8 cellular contexts compared by ENCODE assay signal in genomic region chrX:54043084-54043483, GRCh38. TPM values are rescaled to one million over a fixed set of nuclear protein-coding genes. Genes with fewer than 3 reads are reported as not detected.
DNase-seq lines count a peak whose midpoint lies in the region; ATAC-seq and TF ChIP-seq lines count a peak whose summit lies in the region.

No MANE protein-coding gene starts in this region.

- H2AK5ac ChIP-seq in trophoblast cell (ENCODE audit: low read length) = no peak overlapping the region

- H3K4ac ChIP-seq in trophoblast cell (ENCODE audit: low read depth, low read length) = peak overlapping the region; percentile 62

- WGBS in trophoblast cell (ENCODE audit: extremely low coverage, insufficient coverage, insufficient read length) = no CpG with 5 or more reads among the region's 9 CpGs

- peaks cover 24% of the 10 kb centered on the region for H3K79me2 ChIP-seq in DOHH2 (ENCODE audit: control insufficient read depth, low read length)
- peaks cover 35% of the 10 kb centered on the region for H3K79me2 ChIP-seq in PC-3 (ENCODE audit: low read length)
- H3K79me2 ChIP-seq in trophoblast cell (ENCODE audit: control insufficient read depth, insufficient read depth, low read length, poor library complexity) = peaks cover 6% of the 10 kb centered on the region

- DNase-seq in PC-3 = peak; percentile 2
- no peak for DNase-seq in epithelial cell of proximal tubule (ENCODE audit: low read depth)
- DNase-seq in trophoblast cell = no peak
- DNase-seq in RKO (ENCODE audit: low spot score) = no peak
- DNase-seq in mesenteric fat pad (ENCODE audit: low spot score) = no peak
- DNase-seq in LoVo (ENCODE audit: low spot score) = no peak
- DNase-seq in DMS53 (lab: John Stamatoyannopoulos, UW) = no peak

- H3K4me1 ChIP-seq in DOHH2 (ENCODE audit: control insufficient read depth, low read length) (peaks cover 19% of the 10 kb centered on the region), PC-3 (ENCODE audit: insufficient read depth, low read length) (peaks cover 24% of the 10 kb centered on the region), trophoblast cell (ENCODE audit: control insufficient read depth in 1 of 2, insufficient read depth in 2 of 2, low read length in 2 of 2) (peaks cover 2 to 3% of the 10 kb centered on the region in 2 experiments)

- CTCF ChIA-PET in PC-3 (lab: Charles Lee) = no interaction called here

- H3K4me3 ChIP-seq in DOHH2 (ENCODE audit: low read length) (peak overlapping the region; percentile 87), PC-3 (ENCODE audit: low read length) (peak overlapping the region; percentile 83), epithelial cell of proximal tubule (ENCODE audit: low read depth, low read length) (peak overlapping the region; percentile 79), trophoblast cell (ENCODE audit: low read depth, low read length) (peak overlapping the region; percentile 65)

- POLR2A ChIA-PET in PC-3 (lab: Charles Lee; ENCODE audit: unreplicated experiment) = interaction anchor here (0.6 kb wide), 3 partner anchors 106 to 818 kb away, joined by 3 to 7 read pairs (median 5); partner anchors contain the start of gene FAM120C

- H3K27me3 ChIP-seq in DOHH2 (ENCODE audit: control insufficient read depth, low read length) = no peaks in the 10 kb centered on the region
- H3K27me3 ChIP-seq in PC-3 (ENCODE audit: low read length) = no peaks in the 10 kb centered on the region
- H3K27me3 ChIP-seq in trophoblast cell (ENCODE audit: insufficient read depth, low read length) = no peaks in the 10 kb centered on the region

- H4K12ac ChIP-seq in trophoblast cell (ENCODE audit: low read depth, low read length) = no peak overlapping the region

- H3K27ac ChIP-seq in DOHH2 (ENCODE audit: low read depth, low read length) (peak overlapping the region; percentile 88), PC-3 (ENCODE audit: low read length) (peak overlapping the region; percentile 94; the same call in 1 of the 2 replicates), trophoblast cell (ENCODE audit: low read depth, low read length) (peak overlapping the region; percentile 91)

- H3K79me1 ChIP-seq in trophoblast cell (ENCODE audit: low read length) = peaks cover 10% of the 10 kb centered on the region

- TF ChIP-seq CTCF in DOHH2 (IDR thresholded peaks at IDR 0.05; ENCODE audit: low read depth, low read length, poor library complexity, severe bottlenecking) (no peak), PC-3 (conservative IDR thresholded peaks at IDR 0.05; ENCODE audit: low read depth, low read length) (no peak), epithelial cell of proximal tubule (conservative IDR thresholded peaks at IDR 0.05; ENCODE audit: low read depth, low read length) (no peak)

- H3K36me3 ChIP-seq in DOHH2 (ENCODE audit: control insufficient read depth, low read length) = peaks cover 20% of the 10 kb centered on the region
- peaks cover 11% of the 10 kb centered on the region for H3K36me3 ChIP-seq in PC-3 (ENCODE audit: low read depth, low read length)
- H3K36me3 ChIP-seq in trophoblast cell (ENCODE audit: control insufficient read depth in 1 of 2, insufficient read depth in 2 of 2, low read length in 2 of 2) = peaks cover 0 to 2% of the 10 kb centered on the region in 2 experiments

- peak overlapping the region; percentile 77 for H4K8ac ChIP-seq in trophoblast cell (ENCODE audit: low read depth, low read length)

- H2BK5ac ChIP-seq in trophoblast cell (ENCODE audit: low read depth, low read length, poor library complexity) = no peak overlapping the region

- H3K14ac ChIP-seq in trophoblast cell (ENCODE audit: low read length) = peak overlapping the region; percentile 66

- ATAC-seq in PC-3 = no peak

- peak overlapping the region; percentile 96 for H2AFZ ChIP-seq in PC-3 (ENCODE audit: low read length)
- no peak overlapping the region for H2AFZ ChIP-seq in trophoblast cell (ENCODE audit: insufficient read depth, low read length, poor library complexity)

- no peak overlapping the region for H3K23ac ChIP-seq in trophoblast cell (ENCODE audit: low read length)

- no peaks in the 10 kb centered on the region for H4K20me1 ChIP-seq in DOHH2 (ENCODE audit: control insufficient read depth, insufficient read depth, low read depth, low read length)
- no peaks in the 10 kb centered on the region for H4K20me1 ChIP-seq in PC-3 (ENCODE audit: low read length)

- intact Hi-C loops in PC-3 (cut with micrococcal nuclease) = loop anchor here (2.0 to 10.0 kb wide), 4 partner anchors 136 to 962 kb away; partner anchors contain the start of genes APEX2 and TSR2

- no peak overlapping the region for H3K18ac ChIP-seq in trophoblast cell (ENCODE audit: low read length)

- no peak overlapping the region for H2BK12ac ChIP-seq in trophoblast cell (ENCODE audit: low read length)

- H3K9me3 ChIP-seq in DOHH2 (ENCODE audit: control insufficient read depth, insufficient read depth, low read length) = no peaks in the 10 kb centered on the region
- H3K9me3 ChIP-seq in PC-3 (ENCODE audit: low read length) = no peaks in the 10 kb centered on the region
- H3K9me3 ChIP-seq in trophoblast cell (ENCODE audit: insufficient read depth, low read depth, low read length) = no peaks in the 10 kb centered on the region

- peak overlapping the region; percentile 47 for H4K91ac ChIP-seq in trophoblast cell (ENCODE audit: low read depth, low read length)

- H3F3A ChIP-seq in DOHH2 (ENCODE audit: control insufficient read depth, insufficient read depth) (0 out of 2 replicates have a peak, but pooled peaks cover 8% of the 10 kb centered on the region), PC-3 (ENCODE audit: low read length, unreplicated experiment) (no peaks in the 10 kb centered on the region)

- H2BK120ac ChIP-seq in trophoblast cell (ENCODE audit: insufficient read depth, low read length, poor library complexity) = peak overlapping the region; percentile 33

- no TSS peak for BruUV-seq in PC-3 (replicated peaks; lab: Mats Ljungman, UMichigan)

- H3K9me2 ChIP-seq in DOHH2 (replicated peaks; ENCODE audit: control insufficient read depth, low read length) (no peaks in the 10 kb centered on the region), PC-3 (replicated peaks; ENCODE audit: low read length) (no peaks in the 10 kb centered on the region)

- H3K4me2 ChIP-seq in DOHH2 (ENCODE audit: low read length) = peak overlapping the region; percentile 78
- peak overlapping the region; percentile 87 for H3K4me2 ChIP-seq in PC-3 (ENCODE audit: low read length)
- H3K4me2 ChIP-seq in trophoblast cell (ENCODE audit: low read length) = peak overlapping the region; percentile 97

- H3K9ac ChIP-seq in PC-3 (ENCODE audit: low read length) (peak overlapping the region; percentile 97), trophoblast cell (ENCODE audit: low read length) (peak overlapping the region; percentile 47)

RNA-seq across cellular contexts. Expression of gene PHF8, which starts 1.2 kb away (rescaled TPM):
- 19.4 and 33.7 TPM in 2 replicates for total RNA-seq in PC-3 (2014; rRNA removed)
- total RNA-seq in epithelial cell of proximal tubule = 8.5 and 10.9 TPM in 2 replicates
- polyA plus RNA-seq in trophoblast cell (2013) = 13.2 and 13.3 TPM in 2 replicates
- total RNA-seq in mesenteric fat pad = 30.1 TPM
